25 cellular contexts compared by ENCODE assay signal in genomic region chr6:35698858-35699257, GRCh38. TPM values are rescaled to one million over a fixed set of nuclear protein-coding genes. Genes with fewer than 3 reads are reported as not detected.
"Had no signal": no experiment of that assay in that cellular context is flagged by ENCODE, and none has a peak within 500 bp of the region (broad histone marks: within the 10 kb centered on the region; RNA-seq: fewer than 3 reads in every experiment).

No MANE protein-coding gene starts in this region.

- H3K27ac Mint-ChIP-seq: mesothelial cell of epicardium; natural killer cell; stimulated activated naive B cell treated with anti-CD40 and anti-IgM and Interleukin-4, amounts not matched to agents 10 μg/mL and 1 μg/mL and 100 μg/mL, for 72 hours; stimulated activated naive CD8-positive, alpha-beta T cell treated with anti-CD3 and anti-CD28 coated beads, Interleukin-15, amount 100 ng/mL, for 72 hours had no signal

- H3K27ac ChIP-seq: heart right ventricle, parathyroid adenoma, prostate gland, skin epidermis, testis, tibial nerve, upper lobe of right lung, vagina had no signal

- H3K36me3 Mint-ChIP-seq: natural killer cell; stimulated activated naive B cell treated with anti-CD40 and anti-IgM and Interleukin-4, amounts not matched to agents 10 μg/mL and 1 μg/mL and 100 μg/mL, for 72 hours had no signal

- H2AFZ ChIP-seq: parathyroid adenoma had no signal

- H3K4me3 ChIP-seq: gastrocnemius medialis, heart right ventricle, prostate gland, skin epidermis, testis, tibial nerve, upper lobe of right lung, vagina had no signal

- H3K4me1 ChIP-seq: gastrocnemius medialis, heart right ventricle, parathyroid adenoma, prostate gland, testis, tibial nerve, upper lobe of right lung, vagina had no signal

- FAIRE-seq: endometrium, islet of Langerhans had no signal

- ATAC-seq: esophagus mucosa; gastrocnemius medialis; heart right ventricle; natural killer cell; sciatic nerve; stimulated activated naive B cell treated with anti-CD40 and anti-IgM and Interleukin-4, amounts not matched to agents 10 μg/mL and 1 μg/mL and 100 μg/mL, for 72 hours; stimulated activated naive CD8-positive, alpha-beta T cell treated with anti-CD3 and anti-CD28 coated beads, Interleukin-15, amount 100 ng/mL, for 72 hours; upper lobe of right lung had no signal

- H3K27me3 ChIP-seq: gastrocnemius medialis, heart right ventricle, testis, tibial nerve, upper lobe of right lung, vagina had no signal

- H3K9ac ChIP-seq: parathyroid adenoma had no signal

- H3K36me3 ChIP-seq: gastrocnemius medialis, heart right ventricle, prostate gland, tibial nerve, upper lobe of right lung, vagina had no signal

- H3K9me3 ChIP-seq: gastrocnemius medialis, prostate gland, testis, upper lobe of right lung, vagina had no signal

- DNase-seq: effector memory CD4-positive, alpha-beta T cell; gastrocnemius medialis; heart right ventricle; hypothalamus; kidney glomerular epithelial cell; mammary epithelial cell; natural killer cell; nucleus accumbens; stimulated activated CD4-positive, alpha-beta T cell treated with anti-CD3 and anti-CD28 coated beads, Interleukin-2, amount 100 ng/mL, for 24 hours; stimulated activated CD4-positive, alpha-beta T cell treated with anti-CD3 and anti-CD28 coated beads, Interleukin-4, amount 100 ng/mL, for 4 hours; stimulated activated naive B cell treated with anti-CD40 and anti-IgM and Interleukin-4, amounts not matched to agents 10 μg/mL and 1 μg/mL and 100 μg/mL, for 72 hours; stimulated activated naive CD8-positive, alpha-beta T cell treated with anti-CD3 and anti-CD28 coated beads, Interleukin-15, amount 100 ng/mL, for 72 hours; testis; upper lobe of right lung had no signal

- H3K27me3 Mint-ChIP-seq: stimulated activated naive B cell treated with anti-CD40 and anti-IgM and Interleukin-4, amounts not matched to agents 10 μg/mL and 1 μg/mL and 100 μg/mL, for 72 hours; stimulated activated naive CD8-positive, alpha-beta T cell treated with anti-CD3 and anti-CD28 coated beads, Interleukin-15, amount 100 ng/mL, for 72 hours had no signal

- H3K9me3 Mint-ChIP-seq: natural killer cell; stimulated activated naive CD8-positive, alpha-beta T cell treated with anti-CD3 and anti-CD28 coated beads, Interleukin-15, amount 100 ng/mL, for 72 hours had no signal

- H3K4me1 Mint-ChIP-seq: mesothelial cell of epicardium; neural crest cell; stimulated activated naive B cell treated with anti-CD40 and anti-IgM and Interleukin-4, amounts not matched to agents 10 μg/mL and 1 μg/mL and 100 μg/mL, for 72 hours; stimulated activated naive CD8-positive, alpha-beta T cell treated with anti-CD3 and anti-CD28 coated beads, Interleukin-15, amount 100 ng/mL, for 72 hours had no signal

- H3K4me3 Mint-ChIP-seq: mesothelial cell of epicardium; natural killer cell; neural crest cell; stimulated activated naive B cell treated with anti-CD40 and anti-IgM and Interleukin-4, amounts not matched to agents 10 μg/mL and 1 μg/mL and 100 μg/mL, for 72 hours; stimulated activated naive CD8-positive, alpha-beta T cell treated with anti-CD3 and anti-CD28 coated beads, Interleukin-15, amount 100 ng/mL, for 72 hours had no signal

RNA-seq across cellular contexts. Expression of gene ARMC12, which starts 38.0 kb away (rescaled TPM):
- total RNA-seq: esophagus mucosa, vagina had no signal
